1 cellular context compared by ENCODE assay signal in genomic region chr4:7855731-7856130, GRCh38.
TF ChIP-seq lines count a peak whose summit lies in the region.

No MANE protein-coding gene starts in this region.

TF ChIP-seq in H1, 55 proteins besides CTCF, POLR2A, EP300 and RAD21:
- TF ChIP-seq CHD7 (IDR thresholded peaks at IDR 0.05; ENCODE audit: insufficient replicate concordance, low read length), result no peak
- no peak for TF ChIP-seq CTBP2 (IDR thresholded peaks at IDR 0.05; ENCODE audit: borderline replicate concordance, insufficient read depth, insufficient read length, low read length)
- no peak for TF ChIP-seq RBBP5 (IDR thresholded peaks at IDR 0.05; ENCODE audit: borderline replicate concordance, low read depth, low read length)
- TF ChIP-seq POLR2AphosphoS5 (IDR thresholded peaks at IDR 0.05; ENCODE audit: low read depth, low read length), result no peak
- TF ChIP-seq SP2 (IDR thresholded peaks at IDR 0.05; ENCODE audit: low read length), result no peak
- TF ChIP-seq GABPA (IDR thresholded peaks at IDR 0.05; ENCODE audit: borderline replicate concordance, insufficient read depth, low read length), result no peak
- no peak for TF ChIP-seq JUN (IDR thresholded peaks at IDR 0.05; ENCODE audit: low read depth, low read length)
- TF ChIP-seq ATF3 (IDR thresholded peaks at IDR 0.05; ENCODE audit: insufficient read depth, low read depth, low read length), result no peak
- TF ChIP-seq TEAD4 (IDR thresholded peaks at IDR 0.05; ENCODE audit: low read depth, low read length), result no peak
- no peak for TF ChIP-seq CREB1 (IDR thresholded peaks at IDR 0.05)
